ENCODE assay signal across 29 cellular contexts in genomic region chr3:32545305-32545704, GRCh38.
"Had no signal": no experiment of that assay in that cellular context is flagged by ENCODE, and none has a peak within 500 bp of the region (broad histone marks: within the 10 kb centered on the region; RNA-seq: fewer than 3 reads in every experiment).

No MANE protein-coding gene starts in this region.

- H3K36me3 ChIP-seq: neural progenitor cell, pancreas, prostate gland had no signal

- H3K9me3 Mint-ChIP-seq: immature natural killer cell; neural progenitor cell; stimulated activated naive B cell treated with anti-CD40 and anti-IgM and Interleukin-4, amounts not matched to agents 10 μg/mL and 1 μg/mL and 100 μg/mL, for 72 hours; stimulated activated naive CD8-positive, alpha-beta T cell treated with anti-CD3 and anti-CD28 coated beads, Interleukin-15, Interleukin-2, amounts not matched to agents 100 ng/mL and 50 ng/mL, for 24 hours had no signal

- ATAC-seq: heart left ventricle; left colon; mucosa of descending colon; naive thymus-derived CD4-positive, alpha-beta T cell; pancreas; right cardiac atrium; sciatic nerve; stimulated activated naive B cell treated with anti-CD40 and anti-IgM and Interleukin-4, amounts not matched to agents 10 μg/mL and 1 μg/mL and 100 μg/mL, for 72 hours had no signal

- H3K9me3 ChIP-seq: heart left ventricle, left lung, lower lobe of right lung, mucosa of descending colon, pancreas, prostate gland, tibial nerve, vagina had no signal

- H3K27me3 Mint-ChIP-seq: naive thymus-derived CD4-positive, alpha-beta T cell; stimulated activated naive B cell treated with anti-CD40 and anti-IgM and Interleukin-4, amounts not matched to agents 10 μg/mL and 1 μg/mL and 100 μg/mL, for 72 hours; stimulated activated naive CD8-positive, alpha-beta T cell treated with anti-CD3 and anti-CD28 coated beads, Interleukin-15, Interleukin-2, amounts not matched to agents 100 ng/mL and 50 ng/mL, for 24 hours; type B pancreatic cell had no signal

- H3K27ac Mint-ChIP-seq: stimulated activated naive B cell treated with anti-CD40 and anti-IgM and Interleukin-4, amounts not matched to agents 10 μg/mL and 1 μg/mL and 100 μg/mL, for 72 hours; type B pancreatic cell had no signal

- H3K4me1 ChIP-seq: left lung, neural progenitor cell, pancreas, prostate gland, tibial nerve, vagina had no signal

- H3K9ac ChIP-seq: neural progenitor cell had no signal

- H3K4me3 Mint-ChIP-seq: immature natural killer cell; naive thymus-derived CD4-positive, alpha-beta T cell; nephron progenitor cell; neural progenitor cell; stimulated activated naive B cell treated with anti-CD40 and anti-IgM and Interleukin-4, amounts not matched to agents 10 μg/mL and 1 μg/mL and 100 μg/mL, for 72 hours; stimulated activated naive CD8-positive, alpha-beta T cell treated with anti-CD3 and anti-CD28 coated beads, Interleukin-15, Interleukin-2, amounts not matched to agents 100 ng/mL and 50 ng/mL, for 24 hours; type B pancreatic cell had no signal

- H3K4me2 ChIP-seq: neural progenitor cell had no signal

- H3K27ac ChIP-seq: heart left ventricle, lower lobe of right lung, neural progenitor cell, pancreas, prostate gland, skin epidermis, tibial nerve, vagina had no signal

- H3K4me1 Mint-ChIP-seq: neural progenitor cell had no signal

- H2AFZ ChIP-seq: neural progenitor cell had no signal

- FAIRE-seq: islet of Langerhans, kidney, pancreas had no signal

- H3K4me3 ChIP-seq: heart left ventricle, left lung, lower lobe of right lung, mucosa of descending colon, neural progenitor cell, pancreas, prostate gland, skin epidermis, tibial nerve, vagina had no signal

- DNase-seq: heart left ventricle; hypothalamus; immature natural killer cell; kidney; left colon; left lung; lower lobe of right lung; midbrain; mucosa of descending colon; naive thymus-derived CD4-positive, alpha-beta T cell; nephron progenitor cell; pancreas; posterior cingulate gyrus; retina; right cardiac atrium; stimulated activated CD4-positive, alpha-beta T cell treated with anti-CD3 and anti-CD28 coated beads, Interleukin-12 subunit alpha, Interleukin-12 subunit beta, amount 100 ng/mL, for 4 hours; stimulated activated CD4-positive, alpha-beta T cell treated with anti-CD3 and anti-CD28 coated beads, Interleukin-15, amount 100 ng/mL, for 24 hours; stimulated activated CD4-positive, alpha-beta T cell treated with anti-CD3 and anti-CD28 coated beads, Interleukin-2, amount 100 ng/mL, for 24 hours; stimulated activated CD4-positive, alpha-beta T cell treated with anti-CD3 and anti-CD28 coated beads, Interleukin-4, amount 100 ng/mL, for 1 hour; stimulated activated naive B cell treated with anti-CD40 and anti-IgM and Interleukin-4, amounts not matched to agents 10 μg/mL and 1 μg/mL and 100 μg/mL, for 72 hours had no signal

- H3K27me3 ChIP-seq: heart left ventricle, left lung, neural progenitor cell, pancreas, tibial nerve, vagina had no signal
